In the genomic region with DNA sequence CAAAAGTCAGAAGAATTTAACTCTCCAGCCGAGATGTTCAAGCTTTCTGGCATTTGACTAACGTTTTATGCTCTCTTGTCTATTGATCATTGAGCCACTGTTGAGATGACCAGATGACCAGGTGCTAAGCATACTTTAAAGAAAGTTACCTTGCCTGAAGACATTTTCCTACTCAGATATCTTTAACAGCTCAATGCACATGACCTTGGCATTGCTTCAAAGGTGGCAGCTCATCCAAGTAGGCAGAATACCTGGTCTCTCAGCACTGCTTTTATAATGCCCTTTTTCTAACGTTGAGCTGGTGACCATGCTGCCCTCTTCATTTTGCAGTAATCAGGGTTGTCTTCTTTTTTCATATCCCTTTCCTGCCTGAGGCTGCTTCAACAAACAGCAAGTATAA, we compare ENCODE assay signal across 24 cellular contexts.
"Had no signal": no experiment of that assay in that cellular context is flagged by ENCODE, and none has a peak within 500 bp of the region (broad histone marks: within the 10 kb centered on the region; RNA-seq: fewer than 3 reads in every experiment).

No MANE protein-coding gene starts in this region.

- H3K27ac ChIP-seq: dorsolateral prefrontal cortex, epithelial cell of prostate, lower lobe of right lung, right atrium auricular region, suprapubic skin, upper lobe of left lung had no signal

- H3K4me1 ChIP-seq: right atrium auricular region had no signal

- H3K27me3 Mint-ChIP-seq: activated CD4-positive, alpha-beta T cell treated with anti-CD3 and anti-CD28 coated beads, Interleukin-2, amount 10 ng/mL, durations not matched to agents 7 days and 5 days; brain; stimulated activated naive CD8-positive, alpha-beta T cell treated with anti-CD3 and anti-CD28 coated beads, Interleukin-15, Interleukin-2, amounts not matched to agents 100 ng/mL and 50 ng/mL, for 24 hours had no signal

- H3K9me3 ChIP-seq: lower lobe of right lung, right atrium auricular region, suprapubic skin, upper lobe of left lung had no signal

- H3K27me3 ChIP-seq: dorsolateral prefrontal cortex, right atrium auricular region, suprapubic skin, upper lobe of left lung had no signal

- H3K4me3 Mint-ChIP-seq: activated CD4-positive, alpha-beta T cell treated with anti-CD3 and anti-CD28 coated beads, Interleukin-2, amount 10 ng/mL, durations not matched to agents 7 days and 5 days; activated CD8-positive, alpha-beta T cell treated with anti-CD3 and anti-CD28 coated beads, Interleukin-2, amount 10 ng/mL, durations not matched to agents 7 days and 5 days; activated naive CD4-positive, alpha-beta T cell treated with anti-CD3 and anti-CD28 coated beads for 36 hours; activated T-cell treated with anti-CD3 and anti-CD28 coated beads, Interleukin-2, amount 50 U/mL, for 4 hours; brain; endodermal cell; neural crest cell; stimulated activated naive CD8-positive, alpha-beta T cell treated with anti-CD3 and anti-CD28 coated beads, Interleukin-15, Interleukin-2, amounts not matched to agents 100 ng/mL and 50 ng/mL, for 24 hours had no signal

- H3K36me3 ChIP-seq: lower lobe of right lung, right atrium auricular region, suprapubic skin, upper lobe of left lung had no signal

- H3K4me3 ChIP-seq: dorsolateral prefrontal cortex, lower lobe of right lung, right atrium auricular region, skin epidermis, suprapubic skin, upper lobe of left lung had no signal

- DNase-seq: activated CD4-positive, alpha-beta T cell treated with anti-CD3 and anti-CD28 coated beads, Interleukin-2, amount 10 ng/mL, durations not matched to agents 7 days and 5 days; activated CD8-positive, alpha-beta T cell treated with anti-CD3 and anti-CD28 coated beads, Interleukin-2, amount 10 ng/mL, durations not matched to agents 7 days and 5 days; activated naive CD4-positive, alpha-beta T cell treated with anti-CD3 and anti-CD28 coated beads for 36 hours; activated T-cell treated with anti-CD3 and anti-CD28 coated beads, Interleukin-2, amount 50 U/mL, for 4 hours; central memory CD4-positive, alpha-beta T cell; dorsolateral prefrontal cortex; endodermal cell; foreskin fibroblast; glutamatergic neuron; hypothalamus; islet precursor cell; lower lobe of right lung; midbrain; stimulated activated CD4-positive, alpha-beta T cell treated with anti-CD3 and anti-CD28 coated beads, Interleukin-15, amount 100 ng/mL, for 24 hours; stimulated activated CD4-positive, alpha-beta T cell treated with anti-CD3 and anti-CD28 coated beads, Interleukin-2, amount 100 ng/mL, for 48 hours; T1000; upper lobe of left lung had no signal

- H3K36me3 Mint-ChIP-seq: brain had no signal

- ATAC-seq: activated CD8-positive, alpha-beta T cell treated with anti-CD3 and anti-CD28 coated beads, Interleukin-2, amount 10 ng/mL, durations not matched to agents 7 days and 5 days; activated T-cell treated with anti-CD3 and anti-CD28 coated beads, Interleukin-2, amount 50 U/mL, for 4 hours; lower lobe of right lung had no signal

- H3K27ac Mint-ChIP-seq: activated CD4-positive, alpha-beta T cell treated with anti-CD3 and anti-CD28 coated beads, Interleukin-2, amount 10 ng/mL, durations not matched to agents 7 days and 5 days; activated CD8-positive, alpha-beta T cell treated with anti-CD3 and anti-CD28 coated beads, Interleukin-2, amount 10 ng/mL, durations not matched to agents 7 days and 5 days; activated naive CD4-positive, alpha-beta T cell treated with anti-CD3 and anti-CD28 coated beads for 36 hours; endodermal cell; stimulated activated naive CD8-positive, alpha-beta T cell treated with anti-CD3 and anti-CD28 coated beads, Interleukin-15, Interleukin-2, amounts not matched to agents 100 ng/mL and 50 ng/mL, for 24 hours had no signal

- H3K9me3 Mint-ChIP-seq: activated CD4-positive, alpha-beta T cell treated with anti-CD3 and anti-CD28 coated beads, Interleukin-2, amount 10 ng/mL, durations not matched to agents 7 days and 5 days; activated naive CD4-positive, alpha-beta T cell treated with anti-CD3 and anti-CD28 coated beads for 36 hours; activated T-cell treated with anti-CD3 and anti-CD28 coated beads, Interleukin-2, amount 50 U/mL, for 4 hours; brain; endodermal cell; neural crest cell; stimulated activated naive CD8-positive, alpha-beta T cell treated with anti-CD3 and anti-CD28 coated beads, Interleukin-15, Interleukin-2, amounts not matched to agents 100 ng/mL and 50 ng/mL, for 24 hours had no signal
